20 cellular contexts compared by ENCODE assay signal in genomic region chr5:10645671-10646070, GRCh38.
DNase-seq lines count a peak whose midpoint lies in the region; ATAC-seq and FAIRE-seq lines count a peak whose summit lies in the region.
"Had no signal": no experiment of that assay in that cellular context is flagged by ENCODE, and none has a peak within 500 bp of the region (broad histone marks: within the 10 kb centered on the region; RNA-seq: fewer than 3 reads in every experiment).

No MANE protein-coding gene starts in this region.

- H3K27ac ChIP-seq in CD4-positive, CD25-positive, alpha-beta regulatory T cell (ENCODE audit: insufficient read depth, low read length, poor library complexity, severe bottlenecking) = no peak overlapping the region
- no peak overlapping the region for H3K27ac ChIP-seq in trophoblast cell (ENCODE audit: low read depth, low read length)
- H3K27ac ChIP-seq: Peyer's patch had no signal

- H4K12ac ChIP-seq in trophoblast cell (ENCODE audit: low read depth, low read length) = no peak overlapping the region

- H4K8ac ChIP-seq in trophoblast cell (ENCODE audit: low read depth, low read length) = no peak overlapping the region

- no peaks in the 10 kb centered on the region for H3K9me3 ChIP-seq in CD4-positive, CD25-positive, alpha-beta regulatory T cell (ENCODE audit: control insufficient read depth in 2 of 2, low read length in 2 of 2)
- peaks cover 6% of the 10 kb centered on the region for H3K9me3 ChIP-seq in trophoblast cell (ENCODE audit: insufficient read depth, low read depth, low read length)
- H3K9me3 ChIP-seq: Peyer's patch had no signal

- no peak overlapping the region for H3K9ac ChIP-seq in trophoblast cell (ENCODE audit: low read length)

- no peaks in the 10 kb centered on the region for H3K4me1 ChIP-seq in CD4-positive, CD25-positive, alpha-beta regulatory T cell (ENCODE audit: control insufficient read depth, insufficient read depth, low read length, poor library complexity, severe bottlenecking)
- peaks cover 5 to 7% of the 10 kb centered on the region in 2 experiments for H3K4me1 ChIP-seq in trophoblast cell (ENCODE audit: control insufficient read depth in 1 of 2, insufficient read depth in 2 of 2, low read length in 2 of 2)
- H3K4me1 ChIP-seq: Peyer's patch had no signal

- no peak overlapping the region for H3K4me2 ChIP-seq in trophoblast cell (ENCODE audit: low read length)

- no peak overlapping the region for H3K4me3 Mint-ChIP-seq in CD4-positive, CD25-positive, alpha-beta regulatory T cell
- H3K4me3 Mint-ChIP-seq in effector memory CD8-positive, alpha-beta T cell = no peak overlapping the region

- no peak overlapping the region for H2BK120ac ChIP-seq in trophoblast cell (ENCODE audit: insufficient read depth, low read length, poor library complexity)

- H2BK5ac ChIP-seq in trophoblast cell (ENCODE audit: low read depth, low read length, poor library complexity) = no peak overlapping the region

- no peak overlapping the region for H3K18ac ChIP-seq in trophoblast cell (ENCODE audit: low read length)

- H3K27ac Mint-ChIP-seq in CD4-positive, CD25-positive, alpha-beta regulatory T cell = peak overlapping the region in 2 of 3 donors; percentile 33 to 36
- no peak overlapping the region for H3K27ac Mint-ChIP-seq in effector memory CD8-positive, alpha-beta T cell

- no peak overlapping the region for H3K23ac ChIP-seq in trophoblast cell (ENCODE audit: low read length)

- H2AFZ ChIP-seq in trophoblast cell (ENCODE audit: insufficient read depth, low read length, poor library complexity) = no peak overlapping the region

- no peaks in the 10 kb centered on the region for H3K27me3 Mint-ChIP-seq in CD4-positive, CD25-positive, alpha-beta regulatory T cell
- H3K27me3 Mint-ChIP-seq in effector memory CD8-positive, alpha-beta T cell = no peaks in the 10 kb centered on the region

- H3K14ac ChIP-seq in trophoblast cell (ENCODE audit: low read length) = no peak overlapping the region

- no peak overlapping the region for H2AK5ac ChIP-seq in trophoblast cell (ENCODE audit: low read length)

- no peak overlapping the region for H3K4me3 ChIP-seq in CD4-positive, CD25-positive, alpha-beta regulatory T cell (ENCODE audit: low read depth, low read length)
- H3K4me3 ChIP-seq in trophoblast cell (ENCODE audit: low read depth, low read length) = no peak overlapping the region
- H3K4me3 ChIP-seq: Peyer's patch had no signal

- no peaks in the 10 kb centered on the region for H3K79me2 ChIP-seq in trophoblast cell (ENCODE audit: control insufficient read depth, insufficient read depth, low read length, poor library complexity)

- H4K91ac ChIP-seq in trophoblast cell (ENCODE audit: low read depth, low read length) = no peak overlapping the region

- no peak overlapping the region for H2BK12ac ChIP-seq in trophoblast cell (ENCODE audit: low read length)

- peaks cover 4% of the 10 kb centered on the region for H3K36me3 Mint-ChIP-seq in CD4-positive, CD25-positive, alpha-beta regulatory T cell
- H3K36me3 Mint-ChIP-seq in effector memory CD8-positive, alpha-beta T cell (ENCODE audit: insufficient read depth) = no peaks in the 10 kb centered on the region

- no peaks in the 10 kb centered on the region for H3K36me3 ChIP-seq in CD4-positive, CD25-positive, alpha-beta regulatory T cell (ENCODE audit: control insufficient read depth, insufficient read depth, low read length)
- H3K36me3 ChIP-seq in trophoblast cell (ENCODE audit: control insufficient read depth in 1 of 2, insufficient read depth in 2 of 2, low read length in 2 of 2) = peaks cover 5 to 10% of the 10 kb centered on the region in 2 experiments
- H3K36me3 ChIP-seq: Peyer's patch had no signal

- FAIRE-seq in HTR-8/SVneo (lab: Jason Lieb, UNC) = peak; percentile 42
- FAIRE-seq: D721Med, H54 had no signal

- peaks cover 0 to 2% (median 0%) of the 10 kb centered on the region in 7 donors for H3K9me3 Mint-ChIP-seq in CD4-positive, CD25-positive, alpha-beta regulatory T cell
- H3K9me3 Mint-ChIP-seq in effector memory CD8-positive, alpha-beta T cell = no peaks in the 10 kb centered on the region

- ATAC-seq in activated CD4-positive, CD25-positive, alpha-beta regulatory T cell treated with anti-CD3 and anti-CD28 coated beads, Interleukin-2, amount 50 U/mL, for 24 hours = no peak
- no peak for ATAC-seq in CD4-positive, CD25-positive, alpha-beta regulatory T cell (ENCODE audit: low read depth in 2 of 2)
- no peak for ATAC-seq in effector memory CD8-positive, alpha-beta T cell (replicated peaks)
- no peak for ATAC-seq in HG03025 (IDR thresholded peaks at IDR 0.05; ENCODE audit: low FRiP score, unreplicated experiment)

- no peak overlapping the region for H3K4ac ChIP-seq in trophoblast cell (ENCODE audit: low read depth, low read length)

- H3K79me1 ChIP-seq in trophoblast cell (ENCODE audit: low read length) = no peaks in the 10 kb centered on the region

- H3K4me1 Mint-ChIP-seq in CD4-positive, CD25-positive, alpha-beta regulatory T cell = peaks cover 2 to 9% (median 6%) of the 10 kb centered on the region in 4 donors
- H3K4me1 Mint-ChIP-seq in effector memory CD8-positive, alpha-beta T cell (ENCODE audit: low read depth in 2 of 2) = no peaks in the 10 kb centered on the region

- WGBS in trophoblast cell (ENCODE audit: extremely low coverage, insufficient coverage, insufficient read length) = no CpG with 5 or more reads among the region's 6 CpGs

- peak; percentile 19 for DNase-seq in activated CD4-positive, CD25-positive, alpha-beta regulatory T cell treated with anti-CD3 and anti-CD28 coated beads, Interleukin-2, amount 50 U/mL, for 72 hours
- DNase-seq in CD4-positive, CD25-positive, alpha-beta regulatory T cell = no peak
- DNase-seq in HTR-8/SVneo (ENCODE audit: insufficient read length, low spot score) = no peak
- peak; percentile 85 to 92 for DNase-seq in trophoblast cell
- no peak for DNase-seq in effector memory CD8-positive, alpha-beta T cell
- no peak for DNase-seq in NCI-H446 (lab: John Stamatoyannopoulos, UW)
- DNase-seq: 8988T, DMS79 treated with DMSO at 0.1 percent for 48 hours, GDM1, IMR-90, Kasumi-1, NCI-H1930, NCI-H2171, NCI-H774, Right ventricle myocardium superior had no signal

- H3K27me3 ChIP-seq in CD4-positive, CD25-positive, alpha-beta regulatory T cell (ENCODE audit: control insufficient read depth, insufficient read depth, low read length) = no peaks in the 10 kb centered on the region
- H3K27me3 ChIP-seq in trophoblast cell (ENCODE audit: insufficient read depth, low read length) = no peaks in the 10 kb centered on the region
- H3K27me3 ChIP-seq: Peyer's patch had no signal

Comparison
In these comparisons a context has a peak if more than half of its experiments do, and no peak if none do; other contexts are left out.
1. DNase-seq: peak in activated CD4-positive, CD25-positive, alpha-beta regulatory T cell treated with anti-CD3 and anti-CD28 coated beads, Interleukin-2, amount 50 U/mL, for 72 hours (single experiment) and trophoblast cell (2 of 2); none in CD4-positive, CD25-positive, alpha-beta regulatory T cell (0 of 3), HTR-8/SVneo (single experiment), effector memory CD8-positive, alpha-beta T cell (0 of 3) and NCI-H446 (0 of 2).
2. H3K27ac Mint-ChIP-seq: peak in CD4-positive, CD25-positive, alpha-beta regulatory T cell (2 of 3); none in effector memory CD8-positive, alpha-beta T cell (0 of 2).